In the genomic region with DNA sequence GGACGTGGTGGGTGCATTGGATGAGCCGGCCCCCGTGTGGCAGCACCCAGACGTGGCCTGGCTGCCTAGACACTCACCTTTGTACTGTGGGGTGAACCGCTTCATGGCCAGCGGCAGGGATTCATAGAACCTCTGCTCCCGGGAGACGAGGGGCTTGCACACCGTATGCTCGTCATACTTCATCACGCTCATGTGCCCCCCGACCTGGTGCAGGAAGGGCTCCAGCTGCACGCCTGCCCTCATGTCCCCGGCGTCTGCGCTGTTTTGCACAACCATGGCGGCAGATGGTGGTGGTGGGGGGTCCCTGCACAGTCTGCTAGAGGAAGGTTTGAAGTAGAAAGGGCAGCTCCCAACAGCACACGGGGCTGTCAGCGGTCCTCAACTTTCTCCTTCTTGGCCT, we compare ENCODE assay signal across 23 cellular contexts. TPM values are rescaled to one million over a fixed set of nuclear protein-coding genes. Genes with fewer than 3 reads are reported as not detected.
"Had no signal": no experiment of that assay in that cellular context is flagged by ENCODE, and none has a peak within 500 bp of the region (broad histone marks: within the 10 kb centered on the region; RNA-seq: fewer than 3 reads in every experiment).

No MANE protein-coding gene starts in this region.

- H3K4me2 ChIP-seq: SK-N-SH had no signal

- H3K4me3 ChIP-seq: breast epithelium, MG63, SJCRH30 had no signal

- DNase-seq: activated CD4-positive, alpha-beta T cell treated with anti-CD3 and anti-CD28 coated beads for 4 hours; activated CD8-positive, alpha-beta memory T cell treated with anti-CD3 and anti-CD28 coated beads, Interleukin-2, amount 50 U/mL, for 48 hours; activated CD8-positive, alpha-beta T cell treated with anti-CD3 and anti-CD28 coated beads, Interleukin-2, amount 10 ng/mL, durations not matched to agents 7 days and 5 days; activated effector memory CD4-positive, alpha-beta T cell treated with Interleukin-2 at 50 U/mL for 16 hours; activated naive CD4-positive, alpha-beta T cell; activated T-cell treated with anti-CD3 and anti-CD28 coated beads, Interleukin-2, amount 50 U/mL, for 1 hour; caudate nucleus; MG63; NCI-H1105; NCI-H1436 treated with DMSO at 0.1 percent for 48 hours; NCI-H187 treated with DMSO at 0.1 percent for 48 hours; NCI-H2171 treated with DMSO at 0.1 percent for 48 hours; NCI-H226; NCI-H526; NCI-H82; SJCRH30; SK-N-SH; T-helper 1 cell had no signal

- H3K27me3 ChIP-seq: breast epithelium, MG63, SJCRH30 had no signal

- H3K9ac ChIP-seq: SK-N-SH had no signal

- H3K4me1 ChIP-seq: SJCRH30 had no signal

- H3K9me3 ChIP-seq: breast epithelium, MG63, SJCRH30, SK-N-SH had no signal

- H3K36me3 ChIP-seq: breast epithelium, MG63 had no signal

- ATAC-seq: activated CD4-positive, CD25-positive, alpha-beta regulatory T cell treated with anti-CD3 and anti-CD28 coated beads, Interleukin-2, amount 50 U/mL, for 24 hours; activated CD8-positive, alpha-beta T cell treated with anti-CD3 and anti-CD28 coated beads, Interleukin-2, amount 10 ng/mL, durations not matched to agents 7 days and 5 days had no signal

- H3K27ac ChIP-seq: breast epithelium, SJCRH30 had no signal

RNA-seq across cellular contexts. Expression of gene IP6K3, which starts 11.5 kb away (rescaled TPM):
- total RNA-seq: activated CD8-positive, alpha-beta T cell treated with anti-CD3 and anti-CD28 coated beads, Interleukin-2, amount 10 ng/mL, durations not matched to agents 7 days and 5 days; NCI-H460; OCI-LY7; T-helper 2 cell treated with Interferon-gamma antibody and Interleukin-4, amounts not matched to agents 100 ng/mL and 5 ng/mL, for 36 hours had no signal
